27 cellular contexts compared by ENCODE assay signal in the genomic region with DNA sequence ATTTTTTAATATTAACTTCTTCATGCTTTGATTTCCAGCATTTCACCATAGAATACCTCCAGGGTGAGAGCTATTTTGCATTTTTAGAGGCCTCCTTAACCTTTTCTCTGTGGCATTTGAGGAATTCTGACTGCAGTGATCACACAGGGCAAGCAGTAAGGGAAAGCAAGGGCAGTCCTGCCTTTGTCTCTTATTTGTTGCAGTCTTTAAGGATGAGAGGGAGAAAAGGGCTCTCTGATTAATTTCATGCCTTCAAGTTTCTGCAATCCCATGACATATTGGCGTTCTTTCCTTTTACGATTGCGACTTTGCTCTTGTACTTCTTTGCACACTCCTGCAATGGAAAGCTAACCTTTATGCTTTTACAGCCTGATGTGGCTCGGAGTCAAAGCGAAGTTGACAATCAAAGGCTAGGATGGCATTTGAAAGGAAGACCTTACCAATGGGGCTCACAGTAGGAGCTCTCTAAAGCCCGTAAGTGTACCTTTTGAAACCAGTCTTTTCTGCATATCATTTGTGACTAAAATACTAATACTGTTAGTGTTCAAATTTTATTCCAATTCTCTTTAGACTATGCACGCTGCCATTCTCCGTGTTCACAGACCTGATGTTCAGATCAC.
"Had no signal": no experiment of that assay in that cellular context is flagged by ENCODE, and none has a peak within 500 bp of the region (broad histone marks: within the 10 kb centered on the region; RNA-seq: fewer than 3 reads in every experiment).

No MANE protein-coding gene starts in this region.

- H3K36me3 Mint-ChIP-seq: mesothelial cell of epicardium; naive thymus-derived CD4-positive, alpha-beta T cell had no signal

- H3K27ac Mint-ChIP-seq: activated CD4-positive, alpha-beta memory T cell treated with anti-CD3 and anti-CD28 coated beads, Interleukin-2, amount 10 ng/mL, durations not matched to agents 7 days and 5 days; activated CD4-positive, alpha-beta T cell treated with anti-CD3 and anti-CD28 coated beads, Interleukin-2, amount 10 ng/mL, durations not matched to agents 24 days and 14 days; activated T-helper 17 cell treated with anti-CD3 and anti-CD28 coated beads, Interleukin-2, amount 50 U/mL, for 72 hours; naive thymus-derived CD4-positive, alpha-beta T cell; T-helper 1 cell treated with Interleukin-12 subunit alpha and Interleukin-12 subunit beta and Interleukin-4 antibody, amounts not matched to agents 30 μg/mL and 1 μg/mL, for 36 hours had no signal

- ATAC-seq: activated CD4-positive, CD25-positive, alpha-beta regulatory T cell treated with anti-CD3 and anti-CD28 coated beads, Interleukin-2, amount 50 U/mL, for 24 hours; activated T-cell treated with anti-CD3 and anti-CD28 coated beads, Interleukin-2, amount 50 U/mL, for 4 hours; activated T-helper 17 cell treated with anti-CD3 and anti-CD28 coated beads, Interleukin-2, amount 50 U/mL, for 72 hours; foreskin keratinocyte; heart left ventricle; left ventricle myocardium superior; naive thymus-derived CD4-positive, alpha-beta T cell; right cardiac atrium had no signal

- H3K9me3 Mint-ChIP-seq: activated CD4-positive, alpha-beta memory T cell treated with anti-CD3 and anti-CD28 coated beads, Interleukin-2, amount 10 ng/mL, durations not matched to agents 7 days and 5 days; mesothelial cell of epicardium had no signal

- H3K4me1 Mint-ChIP-seq: activated CD4-positive, alpha-beta memory T cell treated with anti-CD3 and anti-CD28 coated beads, Interleukin-2, amount 10 ng/mL, durations not matched to agents 7 days and 5 days; activated CD4-positive, alpha-beta T cell treated with anti-CD3 and anti-CD28 coated beads, Interleukin-2, amount 10 ng/mL, durations not matched to agents 24 days and 14 days; activated T-helper 17 cell treated with anti-CD3 and anti-CD28 coated beads, Interleukin-2, amount 50 U/mL, for 72 hours; naive thymus-derived CD4-positive, alpha-beta T cell had no signal

- H3K4me1 ChIP-seq: heart left ventricle, spleen, tibial nerve, uterus had no signal

- H3K4me3 Mint-ChIP-seq: activated CD4-positive, alpha-beta memory T cell treated with anti-CD3 and anti-CD28 coated beads, Interleukin-2, amount 10 ng/mL, durations not matched to agents 7 days and 5 days; activated CD4-positive, alpha-beta T cell treated with anti-CD3 and anti-CD28 coated beads, Interleukin-2, amount 10 ng/mL, durations not matched to agents 24 days and 14 days; activated T-cell treated with anti-CD3 and anti-CD28 coated beads, Interleukin-2, amount 50 U/mL, for 4 hours; activated T-helper 17 cell treated with anti-CD3 and anti-CD28 coated beads, Interleukin-2, amount 50 U/mL, for 72 hours; mesothelial cell of epicardium; naive thymus-derived CD4-positive, alpha-beta T cell; T-helper 1 cell treated with Interleukin-12 subunit alpha and Interleukin-12 subunit beta and Interleukin-4 antibody, amounts not matched to agents 30 μg/mL and 1 μg/mL, for 36 hours had no signal

- DNase-seq: activated CD4-positive, alpha-beta memory T cell treated with anti-CD3 and anti-CD28 coated beads, Interleukin-2, amount 10 ng/mL, durations not matched to agents 7 days and 5 days; activated CD4-positive, alpha-beta T cell treated with anti-CD3 and anti-CD28 coated beads, Interleukin-2, amount 10 ng/mL, durations not matched to agents 24 days and 14 days; activated gamma-delta T cell treated with Interleukin-2 at 50 U/mL for 16 hours; activated naive CD4-positive, alpha-beta T cell treated with anti-CD3 and anti-CD28 coated beads, Interleukin-2, amount 50 U/mL, for 16 hours; activated T-cell treated with anti-CD3 and anti-CD28 coated beads, Interleukin-2, amount 50 U/mL, for 4 hours; amygdala; central memory CD4-positive, alpha-beta T cell; foreskin keratinocyte; heart left ventricle; hypothalamus; islet precursor cell; left ventricle myocardium superior; naive thymus-derived CD4-positive, alpha-beta T cell; posterior cingulate gyrus; right cardiac atrium; spleen; stimulated activated naive CD4-positive, alpha-beta T cell treated with Interleukin-2 at 50 U/mL for 16 hours; SW 1271; T-helper 9 cell; uterus had no signal

- H3K27me3 ChIP-seq: esophagus muscularis mucosa, foreskin keratinocyte, heart left ventricle, spleen, tibial nerve, uterus had no signal

- H3K9me3 ChIP-seq: uterus had no signal

- H3K4me3 ChIP-seq: esophagus muscularis mucosa, heart left ventricle, spleen, tibial nerve, uterus had no signal

- H3K27me3 Mint-ChIP-seq: activated CD4-positive, alpha-beta memory T cell treated with anti-CD3 and anti-CD28 coated beads, Interleukin-2, amount 10 ng/mL, durations not matched to agents 7 days and 5 days; activated CD4-positive, alpha-beta T cell treated with anti-CD3 and anti-CD28 coated beads, Interleukin-2, amount 10 ng/mL, durations not matched to agents 24 days and 14 days; activated T-helper 17 cell treated with anti-CD3 and anti-CD28 coated beads, Interleukin-2, amount 50 U/mL, for 72 hours; naive thymus-derived CD4-positive, alpha-beta T cell had no signal

- H3K36me3 ChIP-seq: esophagus muscularis mucosa, heart left ventricle, spleen, tibial nerve, uterus had no signal

- H3K27ac ChIP-seq: esophagus muscularis mucosa, foreskin keratinocyte, heart left ventricle, spleen, tibial nerve, uterus, VCaP had no signal
